In the genomic region with DNA sequence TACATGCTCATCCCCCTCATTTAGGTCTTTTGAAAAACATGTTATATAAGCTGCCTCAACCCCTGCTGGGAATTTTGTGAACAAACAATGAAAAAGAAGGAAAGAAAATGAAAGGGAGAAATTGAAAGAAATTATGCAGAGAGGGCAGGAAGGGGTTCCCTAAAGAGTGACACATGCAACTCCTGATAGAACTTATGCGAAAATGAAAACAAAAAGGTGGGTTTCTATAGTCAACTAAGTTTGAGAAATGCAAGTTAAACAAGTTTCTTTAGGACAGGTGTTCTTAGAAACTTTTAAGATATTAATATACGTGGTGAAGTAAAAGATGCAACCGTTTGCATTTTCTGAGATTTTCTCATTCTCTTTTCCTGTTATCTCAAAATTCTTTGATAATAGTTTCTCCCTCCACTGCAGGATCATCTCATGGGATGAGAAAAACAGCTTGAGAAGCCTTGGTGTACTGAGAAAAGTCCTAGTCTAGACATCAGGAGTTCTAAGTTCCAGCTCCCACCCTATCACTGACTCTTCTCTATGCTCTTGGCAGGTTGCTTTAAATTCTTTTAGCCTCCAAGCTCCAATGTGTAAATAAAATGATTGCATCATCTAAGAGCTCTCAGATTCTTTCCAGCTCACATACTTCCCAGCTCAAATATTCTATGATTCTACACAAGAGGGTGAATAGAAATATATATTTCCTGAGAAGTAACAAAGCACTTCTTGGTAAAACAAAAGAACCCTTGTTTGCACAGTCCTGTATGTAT, we compare ENCODE assay signal across 8 cellular contexts.
DNase-seq lines count a peak whose midpoint lies in the region; ATAC-seq and TF ChIP-seq lines count a peak whose summit lies in the region.

No MANE protein-coding gene starts in this region.

- H3K36me3 Mint-ChIP-seq in natural killer cell: no peaks in the 10 kb centered on the region

- no peak overlapping the region for H3K27ac Mint-ChIP-seq in natural killer cell

- ATAC-seq in GM21619 (IDR thresholded peaks at IDR 0.05; ENCODE audit: unreplicated experiment) (peak; percentile 74), natural killer cell (no peak)

- TF ChIP-seq CTCF in natural killer cell (IDR thresholded peaks at IDR 0.05): no peak

- H3K4me1 Mint-ChIP-seq in natural killer cell: no peaks in the 10 kb centered on the region

- H3K9me3 Mint-ChIP-seq in natural killer cell: no peaks in the 10 kb centered on the region

- intact Hi-C loops in natural killer cell (cut with micrococcal nuclease): no loop called here

- H3K4me3 Mint-ChIP-seq in natural killer cell: no peak overlapping the region

- peaks cover 0 to 10% of the 10 kb centered on the region in 2 donors for H3K27me3 Mint-ChIP-seq in natural killer cell (ENCODE audit: low read depth in 2 of 2)

- DNase-seq in GM03348 (ENCODE audit: low spot score) (peak; percentile 74), NCI-H226 (peak; percentile 84), fibroblast of the conjunctiva (ENCODE audit: low read depth) (peak; percentile 82), natural killer cell (no peak), amygdala (lab: John Stamatoyannopoulos, UW) (no peak), NOMO-1 treated with dmso at 0.1 percent for 144 hours (lab: John Stamatoyannopoulos, UW; ENCODE audit: unreplicated experiment) (no peak), cerebellar cortex (ENCODE audit: low spot score) (no peak)

Comparison
In these comparisons a context has a peak if more than half of its experiments do, and no peak if none do; other contexts are left out.
1. DNase-seq: peak in GM03348 (single experiment), NCI-H226 (single experiment) and fibroblast of the conjunctiva (single experiment); none in natural killer cell (single experiment), amygdala (0 of 56), NOMO-1 treated with dmso at 0.1 percent for 144 hours (single experiment) and cerebellar cortex (single experiment).